In genomic region chr22:38239101-38239761, GRCh38 we compare ENCODE assay signal across 9 cellular contexts. TPM values are rescaled to one million over a fixed set of nuclear protein-coding genes. Genes with fewer than 3 reads are reported as not detected.
DNase-seq lines count a peak whose midpoint lies in the region; ATAC-seq, FAIRE-seq and TF ChIP-seq lines count a peak whose summit lies in the region.
"Had no signal": no experiment of that assay in that cellular context is flagged by ENCODE, and none has a peak within 500 bp of the region (broad histone marks: within the 10 kb centered on the region; RNA-seq: fewer than 3 reads in every experiment).

No MANE protein-coding gene starts in this region.

- H3K4me1 ChIP-seq in breast epithelium: peaks cover 4 to 29% of the 10 kb centered on the region in 2 donors

- H3K4me3 Mint-ChIP-seq in HFFc6: peak overlapping the region; percentile 80

- intact Hi-C loops in breast epithelium (cut with DNase I; ENCODE audit: low total_unique reads): no loop called here

- peak; percentile 96 for DNase-seq in HFFc6
- no peak for DNase-seq in breast epithelium (ENCODE audit: low spot score in 2 of 2)
- peak; percentile 80 for DNase-seq in stromal cell of bone marrow (ENCODE audit: low read depth)
- DNase-seq in activated gamma-delta T cell (lab: John Stamatoyannopoulos, UW): no peak
- DNase-seq in SK-N-DZ (ENCODE audit: low spot score): no peak

- H3K9me3 ChIP-seq in breast epithelium: no peaks in the 10 kb centered on the region

- H3K27me3 ChIP-seq in breast epithelium: no peaks in the 10 kb centered on the region

- TF ChIP-seq POLR2A in breast epithelium (IDR thresholded peaks at IDR 0.05): no peak

- H3K27ac ChIP-seq in breast epithelium: peak overlapping the region; percentile 61 to 70

- H3K4me1 Mint-ChIP-seq in HFFc6 (ENCODE audit: low read depth): peaks cover 75% of the 10 kb centered on the region

- no peaks in the 10 kb centered on the region for H3K36me3 ChIP-seq in breast epithelium

- H3K27ac Mint-ChIP-seq in HFFc6: peak overlapping the region; percentile 100

- H3K27me3 Mint-ChIP-seq in HFFc6 (ENCODE audit: insufficient read depth): peaks cover 2% of the 10 kb centered on the region; the same call in 1 of the 2 replicates

- ATAC-seq in HG03439 (IDR thresholded peaks at IDR 0.05; ENCODE audit: unreplicated experiment) (no peak), HG03025 (IDR thresholded peaks at IDR 0.05; ENCODE audit: low FRiP score, unreplicated experiment) (no peak)

- H3K36me3 Mint-ChIP-seq in HFFc6 (ENCODE audit: low read depth): peaks cover 47% of the 10 kb centered on the region

- no peak overlapping the region for H3K4me3 ChIP-seq in breast epithelium

- no peaks in the 10 kb centered on the region for H3K9me3 Mint-ChIP-seq in HFFc6

- TF ChIP-seq CTCF in HFFc6 (IDR thresholded peaks at IDR 0.05) (peak; percentile 54), breast epithelium (IDR thresholded peaks at IDR 0.05) (no peak)

- peak; percentile 68 for FAIRE-seq in islet of Langerhans (lab: Jason Lieb, UNC)
- FAIRE-seq: colon had no signal

RNA-seq across cellular contexts. Expression of gene TMEM184B, which starts 33.6 kb away (rescaled TPM):
- total RNA-seq in HFFc6 (2021; fragmentation: NEBNext Ultra II Directional; extraction: Animal tissue kit (Norgen Biotek cat#: 25700)): 100 to 1,000 TPM; 104 to 125 (median 111) TPM
- 10 to 100 TPM; 30.6 to 49.5 (median 42.4) TPM for total RNA-seq in breast epithelium
- polyA plus RNA-seq in SK-N-DZ (2014; cell fraction: cytosol; rRNA removed): 19.0 and 26.8 TPM in 2 replicates
- polyA plus RNA-seq in SK-N-DZ (2014; cell fraction: nucleus; rRNA removed): 14.0 and 27.5 TPM in 2 replicates

RNA-seq across cellular contexts. Expression of gene MAFF, which starts 37.4 kb away (rescaled TPM):
- total RNA-seq in HFFc6 (2021; fragmentation: NEBNext Ultra II Directional; extraction: Animal tissue kit (Norgen Biotek cat#: 25700)): 10 to 100 TPM; 17.2 to 24.1 (median 22.8) TPM
- 100 to 1,000 TPM in 1 of 3 donors, 10 to 100 TPM in 2; 37.3 to 126 (median 85.5) TPM for total RNA-seq in breast epithelium
- 3.0 and 3.1 TPM in 2 replicates for polyA plus RNA-seq in SK-N-DZ (2014; cell fraction: cytosol; rRNA removed)
- polyA plus RNA-seq in SK-N-DZ (2014; cell fraction: nucleus; rRNA removed): 1.0 and 1.1 TPM in 2 replicates

RNA-seq across cellular contexts. Expression of gene PLA2G6, which starts 57.6 kb away (rescaled TPM):
- total RNA-seq in HFFc6 (2021; fragmentation: NEBNext Ultra II Directional; extraction: Animal tissue kit (Norgen Biotek cat#: 25700)): 1 to 10 TPM; 4.1 to 6.6 (median 5.3) TPM
- total RNA-seq in breast epithelium: 10 to 100 TPM; 41.1 to 68.1 (median 59.3) TPM
- polyA plus RNA-seq in SK-N-DZ (2014; cell fraction: cytosol; rRNA removed): 18.9 and 22.7 TPM in 2 replicates
- polyA plus RNA-seq in SK-N-DZ (2014; cell fraction: nucleus; rRNA removed): 97.3 and 104 TPM in 2 replicates

Comparison
In these comparisons a context has a peak if more than half of its experiments do, and no peak if none do; other contexts are left out.
1. DNase-seq: peak in HFFc6 (single experiment) and stromal cell of bone marrow (single experiment); none in breast epithelium (0 of 2), activated gamma-delta T cell (single experiment) and SK-N-DZ (single experiment).
2. RNA of gene PLA2G6, which starts 57.6 kb away (total RNA-seq): 41.1 to 68.1 TPM in breast epithelium; 4.1 to 6.6 TPM in HFFc6; every median in the first group is over 4 times any median in the second.